Comparison of ENCODE assay signal across 15 cellular contexts in the genomic region with DNA sequence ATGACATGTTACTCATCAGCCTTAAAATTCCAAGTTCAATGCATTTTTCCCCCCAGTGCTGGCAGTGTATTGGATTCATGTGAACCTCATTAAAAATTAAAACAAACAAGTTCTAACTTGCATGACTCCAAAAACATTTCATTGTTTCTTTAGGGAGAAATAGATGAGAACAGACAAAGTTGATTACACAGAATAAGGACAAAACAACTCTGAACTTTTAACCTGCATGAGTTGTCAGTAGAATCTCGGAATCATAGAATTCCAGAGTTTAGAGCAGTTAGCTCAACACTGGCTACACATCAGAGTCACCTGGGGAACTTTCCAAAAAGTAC.
A peak's percentile ranks its signal among the peaks of the same experiment; 100 is the strongest.
DNase-seq lines count a peak whose midpoint lies in the region; ATAC-seq, FAIRE-seq and TF ChIP-seq lines count a peak whose summit lies in the region.
"Had no signal": no experiment of that assay in that cellular context is flagged by ENCODE, and none has a peak within 500 bp of the region (broad histone marks: within the 10 kb centered on the region; RNA-seq: fewer than 3 reads in every experiment).

No MANE protein-coding gene starts in this region.

- no peak for ATAC-seq in A549
- ATAC-seq in GM23338, result no peak
- ATAC-seq: GM12878 had no signal

- H3K4me3 Mint-ChIP-seq in GM23338, result no peak overlapping the region
- H3K4me3 Mint-ChIP-seq: activated CD4-positive, alpha-beta memory T cell treated with anti-CD3 and anti-CD28 coated beads for 36 hours; B cell had no signal

- no peak for TF ChIP-seq EP300 in A549 (IDR thresholded peaks at IDR 0.05)

- H3K9me2 ChIP-seq in GM23338 (ENCODE audit: insufficient read depth), result no peaks in the 10 kb centered on the region

- dilution Hi-C loops in keratinocyte (cut with MboI; ENCODE audit: extremely low pct_ligation_motif_present, low sequenced_read_pairs), result no loop called here

- no peak for TF ChIP-seq CTCF in A549 (IDR thresholded peaks at IDR 0.05)
- TF ChIP-seq CTCF in HFF-Myc (IDR thresholded peaks at IDR 0.05; ENCODE audit: low read depth, low read length, missing control alignments), result no peak
- no peak for TF ChIP-seq CTCF in cardiac fibroblast (IDR thresholded peaks at IDR 0.05; ENCODE audit: low read depth, low read length)
- TF ChIP-seq CTCF in keratinocyte (optimal IDR thresholded peaks at IDR 0.05 in 1 of 3, IDR thresholded peaks at IDR 0.05 in 1 of 3, conservative IDR thresholded peaks at IDR 0.05 in 1 of 3; ENCODE audit: extremely low read depth in 1 of 3, insufficient read depth in 2 of 3, low read length in 3 of 3), result no peak
- TF ChIP-seq CTCF in GM23338 (conservative IDR thresholded peaks at IDR 0.05; ENCODE audit: low read depth in 2 of 2), result no peak

- H3K79me2 ChIP-seq in keratinocyte (ENCODE audit: control insufficient read depth, insufficient read depth, low read length), result no peaks in the 10 kb centered on the region
- H3K79me2 ChIP-seq in GM23338 (replicated peaks; ENCODE audit: insufficient read depth), result no peaks in the 10 kb centered on the region

- H3K27me3 ChIP-seq in keratinocyte (ENCODE audit: control insufficient read depth, extremely low read depth, insufficient read depth, low read length), result no peaks in the 10 kb centered on the region
- no peaks in the 10 kb centered on the region for H3K27me3 ChIP-seq in GM23338 (ENCODE audit: insufficient read depth)
- H3K27me3 ChIP-seq: thyroid gland had no signal

- POLR2A ChIA-PET in A549 (lab: Yijun Ruan, JAX), result no interaction called here

- no peaks in the 10 kb centered on the region for H3K9me1 ChIP-seq in keratinocyte (ENCODE audit: control insufficient read depth, extremely low read depth, insufficient read depth, low read length)

- H3K36me3 ChIP-seq in keratinocyte (ENCODE audit: control insufficient read depth in 2 of 2, extremely low read depth in 1 of 2, insufficient read depth in 2 of 2, low read length in 2 of 2) (no peaks in the 10 kb centered on the region), GM23338 (ENCODE audit: insufficient read depth) (no peaks in the 10 kb centered on the region)
- H3K36me3 ChIP-seq: thyroid gland had no signal

- H3K4me2 ChIP-seq in A549, result peak overlapping the region; percentile 45
- H3K4me2 ChIP-seq in keratinocyte (ENCODE audit: control insufficient read depth, extremely low read depth, insufficient read depth, low read depth, low read length), result peak overlapping the region; percentile 45
- H3K4me2 ChIP-seq in GM23338, result no peak overlapping the region

- H3K4me1 ChIP-seq in A549 (peaks cover 18% of the 10 kb centered on the region), keratinocyte (ENCODE audit: control insufficient read depth, extremely low read depth, insufficient read depth, low read length) (peaks cover 37% of the 10 kb centered on the region), GM23338 (ENCODE audit: insufficient read depth) (peaks cover 13% of the 10 kb centered on the region)

- H3K4me3 ChIP-seq in A549, result no peak overlapping the region
- no peak overlapping the region for H3K4me3 ChIP-seq in HFF-Myc (replicated peaks; ENCODE audit: low read depth, low read length)
- no peak overlapping the region for H3K4me3 ChIP-seq in cardiac fibroblast (replicated peaks in 1 of 2; ENCODE audit: low read depth in 2 of 2, low read length in 2 of 2)
- no peak overlapping the region for H3K4me3 ChIP-seq in keratinocyte (ENCODE audit: control insufficient read depth in 2 of 3, extremely low read depth in 1 of 3, insufficient read depth in 2 of 3, low read depth in 1 of 3, low read length in 3 of 3)
- no peak overlapping the region for H3K4me3 ChIP-seq in GM23338
- H3K4me3 ChIP-seq: GM12878, thyroid gland had no signal

- H3K36me3 Mint-ChIP-seq in GM23338 (ENCODE audit: low read depth), result no peaks in the 10 kb centered on the region
- H3K36me3 Mint-ChIP-seq: activated CD4-positive, alpha-beta memory T cell treated with anti-CD3 and anti-CD28 coated beads for 36 hours had no signal

- H3K27ac Mint-ChIP-seq in GM23338, result no peak overlapping the region
- H3K27ac Mint-ChIP-seq: activated CD4-positive, alpha-beta memory T cell treated with anti-CD3 and anti-CD28 coated beads for 36 hours; B cell had no signal

- no peaks in the 10 kb centered on the region for H3K27me3 Mint-ChIP-seq in GM23338 (ENCODE audit: insufficient read depth, low read depth, poor library complexity)

- no peaks in the 10 kb centered on the region for H3F3A ChIP-seq in GM23338 (replicated peaks; ENCODE audit: low read depth)

- 27% methylated on average over 1 of the region's 1 CpG for WGBS in A549 (ENCODE audit: missing lambda C conversion rate)

- H3K4me1 Mint-ChIP-seq in GM23338, result no peaks in the 10 kb centered on the region
- H3K4me1 Mint-ChIP-seq: B cell had no signal

- H3K27ac ChIP-seq in A549, result peak overlapping the region; percentile 18 to 47; a peak in 1 of 6 replicates
- peak overlapping the region; percentile 60 for H3K27ac ChIP-seq in keratinocyte (ENCODE audit: control insufficient read depth, insufficient read depth, low read length)
- no peak overlapping the region for H3K27ac ChIP-seq in GM23338 (ENCODE audit: low read depth)
- H3K27ac ChIP-seq: thyroid gland had no signal

- FAIRE-seq in A549 (lab: Jason Lieb, UNC) (no peak), keratinocyte (lab: Jason Lieb, UNC) (no peak)
- FAIRE-seq: GM12878 had no signal

- H2AFZ ChIP-seq in keratinocyte (ENCODE audit: control insufficient read depth, low read length), result no peak overlapping the region
- no peak overlapping the region for H2AFZ ChIP-seq in GM23338

- H4K20me1 ChIP-seq in keratinocyte (ENCODE audit: control insufficient read depth, extremely low read depth, insufficient read depth, low read length) (no peaks in the 10 kb centered on the region), GM23338 (replicated peaks; ENCODE audit: insufficient read depth) (no peaks in the 10 kb centered on the region)

- CTCF ChIA-PET in A549 (lab: Yijun Ruan, JAX), result interaction anchor here (0.6 to 1.0 kb wide), 3 partner anchors 11 to 290 kb away, joined by 3 to 4 read pairs (median 3); no protein-coding TSS in a partner anchor

- TF ChIP-seq POLR2A in A549 (IDR thresholded peaks at IDR 0.05; ENCODE audit: low read length), result no peak

- no peak overlapping the region for H3K9ac ChIP-seq in keratinocyte (ENCODE audit: control insufficient read depth, extremely low read depth, insufficient read depth, low read length)

- TF ChIP-seq RAD21 in A549 (conservative IDR thresholded peaks at IDR 0.05 in 1 of 2, IDR thresholded peaks at IDR 0.05 in 1 of 2), result no peak

- H3K9me3 ChIP-seq in A549, result no peaks in the 10 kb centered on the region
- H3K9me3 ChIP-seq in keratinocyte (ENCODE audit: control insufficient read depth, low read depth, low read length), result no peaks in the 10 kb centered on the region
- H3K9me3 ChIP-seq: thyroid gland had no signal

- DNase-seq in A549 (ENCODE audit: low read depth in 1 of 2, low spot score in 1 of 2) (no peak), HFF-Myc (ENCODE audit: extremely low read depth, low read depth) (peak; percentile 70), cardiac fibroblast (ENCODE audit: low read depth in 2 of 2) (peak; percentile 50 to 69), keratinocyte (ENCODE audit: low read depth, low spot score) (peak; percentile 61), HuH-7.5 (ENCODE audit: low spot score) (no peak), GM23338 (ENCODE audit: low spot score) (no peak), T-helper 2 cell (no peak), NCI-H1417 (lab: John Stamatoyannopoulos, UW) (no peak)
- DNase-seq: activated CD4-positive, alpha-beta memory T cell treated with anti-CD3 and anti-CD28 coated beads for 36 hours; central memory CD4-positive, alpha-beta T cell; erythroblast; SHP77 had no signal

- H3K9me3 Mint-ChIP-seq in GM23338, result no peaks in the 10 kb centered on the region
- H3K9me3 Mint-ChIP-seq: activated CD4-positive, alpha-beta memory T cell treated with anti-CD3 and anti-CD28 coated beads for 36 hours had no signal

TF ChIP-seq in A549, 52 proteins besides CTCF, POLR2A, EP300 and RAD21:
- TF ChIP-seq EHF (CRISPR knock-in tag; IDR thresholded peaks at IDR 0.05), result no peak
- TF ChIP-seq CEBPB (IDR thresholded peaks at IDR 0.05), result no peak
- no peak for TF ChIP-seq TP53 (CRISPR knock-in tag; IDR thresholded peaks at IDR 0.05)
- no peak for TF ChIP-seq ZFP36 (IDR thresholded peaks at IDR 0.05; ENCODE audit: borderline replicate concordance, partially characterized antibody)
- no peak for TF ChIP-seq HDAC2 (IDR thresholded peaks at IDR 0.05)
- no peak for TF ChIP-seq GATA3 (IDR thresholded peaks at IDR 0.05; ENCODE audit: borderline replicate concordance)
- TF ChIP-seq, protein P1, sequence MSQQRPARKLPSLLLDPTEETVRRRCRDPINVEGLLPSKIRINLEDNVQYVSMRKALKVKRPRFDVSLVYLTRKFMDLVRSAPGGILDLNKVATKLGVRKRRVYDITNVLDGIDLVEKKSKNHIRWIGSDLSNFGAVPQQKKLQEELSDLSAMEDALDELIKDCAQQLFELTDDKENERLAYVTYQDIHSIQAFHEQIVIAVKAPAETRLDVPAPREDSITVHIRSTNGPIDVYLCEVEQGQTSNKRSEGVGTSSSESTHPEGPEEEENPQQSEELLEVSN (IDR thresholded peaks at IDR 0.05; ENCODE audit: borderline replicate concordance, low read depth), result no peak

TF ChIP-seq in GM23338, 12 proteins besides CTCF, POLR2A, EP300 and RAD21 (continues in another document):
- TF ChIP-seq JUNB (IDR thresholded peaks at IDR 0.05; ENCODE audit: unreplicated experiment) (no peak), ZNF331 (CRISPR knock-in tag; IDR thresholded peaks at IDR 0.05; ENCODE audit: low read depth) (no peak)
- TF ChIP-seq, protein P2, sequence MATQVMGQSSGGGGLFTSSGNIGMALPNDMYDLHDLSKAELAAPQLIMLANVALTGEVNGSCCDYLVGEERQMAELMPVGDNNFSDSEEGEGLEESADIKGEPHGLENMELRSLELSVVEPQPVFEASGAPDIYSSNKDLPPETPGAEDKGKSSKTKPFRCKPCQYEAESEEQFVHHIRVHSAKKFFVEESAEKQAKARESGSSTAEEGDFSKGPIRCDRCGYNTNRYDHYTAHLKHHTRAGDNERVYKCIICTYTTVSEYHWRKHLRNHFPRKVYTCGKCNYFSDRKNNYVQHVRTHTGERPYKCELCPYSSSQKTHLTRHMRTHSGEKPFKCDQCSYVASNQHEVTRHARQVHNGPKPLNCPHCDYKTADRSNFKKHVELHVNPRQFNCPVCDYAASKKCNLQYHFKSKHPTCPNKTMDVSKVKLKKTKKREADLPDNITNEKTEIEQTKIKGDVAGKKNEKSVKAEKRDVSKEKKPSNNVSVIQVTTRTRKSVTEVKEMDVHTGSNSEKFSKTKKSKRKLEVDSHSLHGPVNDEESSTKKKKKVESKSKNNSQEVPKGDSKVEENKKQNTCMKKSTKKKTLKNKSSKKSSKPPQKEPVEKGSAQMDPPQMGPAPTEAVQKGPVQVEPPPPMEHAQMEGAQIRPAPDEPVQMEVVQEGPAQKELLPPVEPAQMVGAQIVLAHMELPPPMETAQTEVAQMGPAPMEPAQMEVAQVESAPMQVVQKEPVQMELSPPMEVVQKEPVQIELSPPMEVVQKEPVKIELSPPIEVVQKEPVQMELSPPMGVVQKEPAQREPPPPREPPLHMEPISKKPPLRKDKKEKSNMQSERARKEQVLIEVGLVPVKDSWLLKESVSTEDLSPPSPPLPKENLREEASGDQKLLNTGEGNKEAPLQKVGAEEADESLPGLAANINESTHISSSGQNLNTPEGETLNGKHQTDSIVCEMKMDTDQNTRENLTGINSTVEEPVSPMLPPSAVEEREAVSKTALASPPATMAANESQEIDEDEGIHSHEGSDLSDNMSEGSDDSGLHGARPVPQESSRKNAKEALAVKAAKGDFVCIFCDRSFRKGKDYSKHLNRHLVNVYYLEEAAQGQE (IDR thresholded peaks at IDR 0.05; ENCODE audit: unreplicated experiment), result no peak

Comparison
In these comparisons a context has a peak if more than half of its experiments do, and no peak if none do; other contexts are left out.
1. DNase-seq: peak in HFF-Myc (single experiment), cardiac fibroblast (2 of 2) and keratinocyte (single experiment); none in A549 (0 of 2), HuH-7.5 (single experiment), GM23338 (single experiment), T-helper 2 cell (0 of 5) and NCI-H1417 (0 of 3).